Comparison of ENCODE assay signal across 11 cellular contexts in the genomic region with DNA sequence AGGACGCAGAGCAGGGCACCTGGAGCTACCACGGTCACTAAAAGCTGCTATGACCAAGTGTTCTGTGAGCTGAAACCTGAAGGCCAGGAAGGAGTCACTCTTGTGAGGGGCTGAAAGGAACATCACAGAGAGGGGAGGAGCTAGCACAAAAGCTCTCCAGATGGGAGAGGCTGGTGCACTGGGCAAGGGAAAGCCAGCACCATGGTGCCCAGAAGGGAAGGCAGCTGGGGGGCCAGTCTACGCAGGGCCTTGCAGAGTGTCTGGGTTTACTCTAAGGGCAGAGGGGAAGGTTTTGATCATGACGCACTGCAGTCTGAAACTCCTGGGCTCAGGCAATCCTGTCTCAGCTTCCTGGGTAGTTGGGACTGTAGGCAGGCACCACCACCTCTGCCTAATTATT. TPM values are rescaled to one million over a fixed set of nuclear protein-coding genes. Genes with fewer than 3 reads are reported as not detected.
A peak's percentile ranks its signal among the peaks of the same experiment; 100 is the strongest.
DNase-seq lines count a peak whose midpoint lies in the region; ATAC-seq and TF ChIP-seq lines count a peak whose summit lies in the region.
"Had no signal": no experiment of that assay in that cellular context is flagged by ENCODE, and none has a peak within 500 bp of the region (broad histone marks: within the 10 kb centered on the region; RNA-seq: fewer than 3 reads in every experiment).

No MANE protein-coding gene starts in this region.

- CTCF ChIA-PET in activated CD4-positive, alpha-beta T cell treated with anti-CD3 and anti-CD28 coated beads, Interleukin-2, amount 10 ng/mL, durations not matched to agents 7 days and 5 days (lab: Charles Lee) = interaction anchor here (1.3 to 2.9 kb wide), 5 partner anchors 10 to 133 kb away, joined by 3 to 16 read pairs (median 4); a partner anchor contains a TSS
- CTCF ChIA-PET in Panc1 (lab: Charles Lee) = no interaction called here

- intact Hi-C loops in Panc1 (cut with micrococcal nuclease; ENCODE audit: unreplicated experiment) = no loop called here

- H3K36me3 Mint-ChIP-seq in activated CD4-positive, alpha-beta T cell treated with anti-CD3 and anti-CD28 coated beads, Interleukin-2, amount 10 ng/mL, durations not matched to agents 7 days and 5 days (ENCODE audit: low read depth) = peaks cover 38% of the 10 kb centered on the region
- H3K36me3 Mint-ChIP-seq in endothelial cell (ENCODE audit: low read depth, unreplicated experiment) = peaks cover 15% of the 10 kb centered on the region

- ATAC-seq in Panc1 (no peak), HG03045 (IDR thresholded peaks at IDR 0.05; ENCODE audit: unreplicated experiment) (no peak)

- H3K36me3 ChIP-seq in Panc1 (ENCODE audit: control insufficient read depth, insufficient read depth, low read length) (peaks cover 3% of the 10 kb centered on the region; the same call in 1 of the 2 replicates), skeletal muscle tissue (ENCODE audit: control insufficient read depth in 3 of 3, insufficient read depth in 3 of 3, low read length in 3 of 3) (peaks cover 0 to 7% (median 2%) of the 10 kb centered on the region in 3 donors)

- no peaks in the 10 kb centered on the region for H3K27me3 Mint-ChIP-seq in activated CD4-positive, alpha-beta T cell treated with anti-CD3 and anti-CD28 coated beads, Interleukin-2, amount 10 ng/mL, durations not matched to agents 7 days and 5 days
- peaks cover 21% of the 10 kb centered on the region for H3K27me3 Mint-ChIP-seq in endothelial cell (ENCODE audit: unreplicated experiment)

- H3K9ac ChIP-seq in skeletal muscle tissue (ENCODE audit: low read depth in 1 of 3, low read length in 3 of 3) = peak overlapping the region in 2 of 3 donors; percentile 100

- H3K9me3 ChIP-seq in Panc1 (ENCODE audit: control insufficient read depth, insufficient read depth, low read depth, low read length) (no peaks in the 10 kb centered on the region), skeletal muscle tissue (ENCODE audit: control insufficient read depth in 3 of 3, low read length in 3 of 3) (no peaks in the 10 kb centered on the region)
- H3K9me3 ChIP-seq: neutrophil had no signal

- peak overlapping the region; percentile 100 for H3K27ac Mint-ChIP-seq in activated CD4-positive, alpha-beta T cell treated with anti-CD3 and anti-CD28 coated beads, Interleukin-2, amount 10 ng/mL, durations not matched to agents 7 days and 5 days
- H3K27ac Mint-ChIP-seq in endothelial cell (ENCODE audit: unreplicated experiment) = peak overlapping the region; percentile 100

- no peaks in the 10 kb centered on the region for H3K27me3 ChIP-seq in Panc1 (ENCODE audit: control insufficient read depth, insufficient read depth, low read length)
- H3K27me3 ChIP-seq in skeletal muscle tissue (ENCODE audit: control insufficient read depth in 3 of 3, insufficient read depth in 3 of 3, low read length in 3 of 3) = no peaks in the 10 kb centered on the region

- H3K4me3 Mint-ChIP-seq in activated CD4-positive, alpha-beta T cell treated with anti-CD3 and anti-CD28 coated beads, Interleukin-2, amount 10 ng/mL, durations not matched to agents 7 days and 5 days = no peak overlapping the region
- peak overlapping the region; percentile 99 for H3K4me3 Mint-ChIP-seq in endothelial cell (ENCODE audit: unreplicated experiment)

- H3K4me3 ChIP-seq in Panc1 (ENCODE audit: low read depth in 2 of 2, low read length in 2 of 2) = no peak overlapping the region
- peak overlapping the region; percentile 29 to 100 (median 100) for H3K4me3 ChIP-seq in skeletal muscle tissue (ENCODE audit: low read length in 3 of 3)

- peaks cover 3% of the 10 kb centered on the region for H3K9me3 Mint-ChIP-seq in activated CD4-positive, alpha-beta T cell treated with anti-CD3 and anti-CD28 coated beads, Interleukin-2, amount 10 ng/mL, durations not matched to agents 7 days and 5 days
- no peaks in the 10 kb centered on the region for H3K9me3 Mint-ChIP-seq in endothelial cell (ENCODE audit: unreplicated experiment)

- no peak for DNase-seq in activated CD4-positive, alpha-beta T cell treated with anti-CD3 and anti-CD28 coated beads, Interleukin-2, amount 10 ng/mL, durations not matched to agents 7 days and 5 days
- DNase-seq in activated CD4-positive, alpha-beta T cell treated with anti-CD3 and anti-CD28 coated beads for 4 hours = no peak
- DNase-seq in Panc1 (ENCODE audit: low read depth, low spot score) = no peak
- DNase-seq in endothelial cell (ENCODE audit: low spot score) = no peak
- no peak for DNase-seq in dedifferentiated amniotic fluid mesenchymal stem cell (ENCODE audit: extremely low spot score)
- DNase-seq in Ammon's horn (ENCODE audit: low spot score) = no peak
- DNase-seq: NCI-H2171 treated with DMSO at 0.1 percent for 48 hours; stimulated activated CD4-positive, alpha-beta T cell treated with anti-CD3 and anti-CD28 coated beads, Interleukin-4, amount 100 ng/mL, for 1 hour had no signal

- H3K27ac ChIP-seq in Panc1 (ENCODE audit: low read length) (peak overlapping the region; percentile 95), skeletal muscle tissue (ENCODE audit: low read depth, low read length) (no peak overlapping the region)

- TSS peak; percentile 82 for BruUV-seq in Panc1 (replicated peaks; lab: Mats Ljungman, UMichigan)

- peaks cover 67% of the 10 kb centered on the region for H3K4me1 Mint-ChIP-seq in activated CD4-positive, alpha-beta T cell treated with anti-CD3 and anti-CD28 coated beads, Interleukin-2, amount 10 ng/mL, durations not matched to agents 7 days and 5 days
- peaks cover 31% of the 10 kb centered on the region for H3K4me1 Mint-ChIP-seq in endothelial cell (ENCODE audit: unreplicated experiment)

- POLR2A ChIA-PET in activated CD4-positive, alpha-beta T cell treated with anti-CD3 and anti-CD28 coated beads, Interleukin-2, amount 10 ng/mL, durations not matched to agents 7 days and 5 days (lab: Charles Lee) = no interaction called here
- POLR2A ChIA-PET in Panc1 (lab: Charles Lee) = interaction anchor here (0.6 kb wide), 1 partner anchor 90 kb away, joined by 4 read pairs; no protein-coding TSS in a partner anchor

- in situ Hi-C loops in Panc1 (cut with HindIII; ENCODE audit: low pct_unique_long_range_greater_than_20kb, low sequenced_read_pairs) = no loop called here

- H3K4me1 ChIP-seq in Panc1 (ENCODE audit: control insufficient read depth, insufficient read depth, low read length) (peaks cover 22% of the 10 kb centered on the region), skeletal muscle tissue (ENCODE audit: control insufficient read depth in 3 of 3, insufficient read depth in 3 of 3, low read length in 3 of 3) (peaks cover 52 to 66% (median 63%) of the 10 kb centered on the region in 3 donors)

- TF ChIP-seq CTCF in Panc1 (IDR thresholded peaks at IDR 0.05) (no peak), endothelial cell (IDR thresholded peaks at IDR 0.05; ENCODE audit: unreplicated experiment) (no peak)

RNA-seq across cellular contexts. Expression of a gene that starts 4.1 kb away (rescaled TPM):
- total RNA-seq in activated CD4-positive, alpha-beta T cell treated with anti-CD3 and anti-CD28 coated beads, Interleukin-2, amount 10 ng/mL, durations not matched to agents 7 days and 5 days = 10 to 100 TPM; 44.6 to 45.9 TPM
- total RNA-seq in Panc1 (2021; ENCODE audit: unreplicated experiment) (58.0 TPM), endothelial cell (ENCODE audit: unreplicated experiment) (34.0 TPM), skeletal muscle tissue (2.1 TPM)
- 91.5 TPM for polyA plus RNA-seq in Panc1 (2012; ENCODE audit: insufficient read length)

RNA-seq across cellular contexts. Expression of a gene that starts 6.7 kb away (rescaled TPM):
- total RNA-seq in activated CD4-positive, alpha-beta T cell treated with anti-CD3 and anti-CD28 coated beads, Interleukin-2, amount 10 ng/mL, durations not matched to agents 7 days and 5 days = 10 to 100 TPM; 24.1 to 25.5 TPM
- total RNA-seq in Panc1 (2021; ENCODE audit: unreplicated experiment) (39.0 TPM), endothelial cell (ENCODE audit: unreplicated experiment) (47.2 TPM), skeletal muscle tissue (17.2 TPM)
- polyA plus RNA-seq in Panc1 (2012; ENCODE audit: insufficient read length) = 42.2 TPM

RNA-seq across cellular contexts. Expression of a gene that starts 11.3 kb away (rescaled TPM):
- 1 to 10 TPM; 8.3 to 8.8 TPM for total RNA-seq in activated CD4-positive, alpha-beta T cell treated with anti-CD3 and anti-CD28 coated beads, Interleukin-2, amount 10 ng/mL, durations not matched to agents 7 days and 5 days
- total RNA-seq in Panc1 (2021; ENCODE audit: unreplicated experiment) (47.8 TPM), endothelial cell (ENCODE audit: unreplicated experiment) (20.1 TPM), skeletal muscle tissue (3.1 TPM)
- 101 TPM for polyA plus RNA-seq in Panc1 (2012; ENCODE audit: insufficient read length)

RNA-seq across cellular contexts. Expression of a gene that starts 12.4 kb away (rescaled TPM):
- 1 to 10 TPM; 4.3 to 5.8 TPM for total RNA-seq in activated CD4-positive, alpha-beta T cell treated with anti-CD3 and anti-CD28 coated beads, Interleukin-2, amount 10 ng/mL, durations not matched to agents 7 days and 5 days
- total RNA-seq in Panc1 (2021; ENCODE audit: unreplicated experiment) = 8.9 TPM
- polyA plus RNA-seq in Panc1 (2012; ENCODE audit: insufficient read length) = 17.4 TPM
- 6.8 TPM for total RNA-seq in endothelial cell (ENCODE audit: unreplicated experiment)
- 8.9 TPM for total RNA-seq in skeletal muscle tissue

RNA-seq across cellular contexts. Expression of a gene that starts 18.1 kb away (rescaled TPM):
- total RNA-seq in activated CD4-positive, alpha-beta T cell treated with anti-CD3 and anti-CD28 coated beads, Interleukin-2, amount 10 ng/mL, durations not matched to agents 7 days and 5 days = 100 to 1,000 TPM; 239 to 281 TPM
- total RNA-seq in Panc1 (2021; ENCODE audit: unreplicated experiment) (545 TPM), endothelial cell (ENCODE audit: unreplicated experiment) (219 TPM), skeletal muscle tissue (52.2 TPM)
- polyA plus RNA-seq in Panc1 (2012; ENCODE audit: insufficient read length) = 761 TPM

Comparison
In these comparisons a context has a peak if more than half of its experiments do, and no peak if none do; other contexts are left out.
1. H3K4me3 ChIP-seq: peak in skeletal muscle tissue (3 of 3); none in Panc1 (0 of 2).
2. RNA of a gene that starts 4.1 kb away (total RNA-seq): 58.0 TPM in Panc1 (single experiment), 44.6 to 45.9 TPM in activated CD4-positive, alpha-beta T cell treated with anti-CD3 and anti-CD28 coated beads, Interleukin-2, amount 10 ng/mL, durations not matched to agents 7 days and 5 days and 34.0 TPM in endothelial cell (single experiment); 2.1 TPM in skeletal muscle tissue (single experiment); every median in the first group is over 10 times any median in the second.